ENCODE assay signal across 8 cellular contexts in the genomic region with DNA sequence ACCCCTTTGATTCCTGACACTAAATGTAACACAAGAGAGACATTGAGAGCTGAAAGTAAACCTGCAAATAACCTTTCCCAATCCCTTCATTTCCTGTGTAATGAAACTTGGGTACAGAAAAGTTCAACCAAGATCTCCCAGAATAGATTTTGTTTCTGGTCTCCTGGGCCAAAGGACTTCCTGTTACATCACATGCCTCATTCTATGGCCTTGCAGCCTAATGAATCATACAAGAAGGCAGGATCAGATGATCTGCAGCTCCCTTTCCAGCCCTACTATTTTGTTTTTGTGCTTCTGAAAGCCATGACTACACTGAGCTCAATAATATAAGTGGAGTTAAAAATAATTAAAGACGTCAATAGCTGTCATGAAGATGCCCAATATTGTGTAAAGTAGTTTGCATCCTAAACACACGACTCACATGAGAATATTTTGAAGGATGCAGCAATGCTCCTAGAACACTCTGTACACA.
DNase-seq lines count a peak whose midpoint lies in the region; ATAC-seq lines count a peak whose summit lies in the region.

No MANE protein-coding gene starts in this region.

- H3K27ac ChIP-seq in SK-N-MC, result peak overlapping the region; percentile 82
- no peak overlapping the region for H3K27ac ChIP-seq in right cardiac atrium (ENCODE audit: low read length)

- intact Hi-C loops in right cardiac atrium (cut with DNase I), result loop anchor here in 2 of 4 donors (10.0 kb wide), 2 partner anchors 194 to 204 kb away; no protein-coding TSS in a partner anchor

- H3K4me1 ChIP-seq in right cardiac atrium (ENCODE audit: control insufficient read depth, insufficient read depth, low read length), result no peaks in the 10 kb centered on the region

- peak overlapping the region; percentile 25 for H3K9ac ChIP-seq in SK-N-MC (ENCODE audit: insufficient read length)

- in situ Hi-C loops in ACHN (cut with HindIII; ENCODE audit: low pct_ligation_motif_present, low pct_unique_long_range_greater_than_20kb, low sequenced_read_pairs) (no loop called here), G401 (cut with HindIII; ENCODE audit: low sequenced_read_pairs) (no loop called here)

- DNase-seq in ACHN (peak; percentile 10), H4 (ENCODE audit: low spot score) (peak; percentile 67), SK-N-MC (ENCODE audit: low read depth, low spot score) (peak; percentile 44), right cardiac atrium (no peak), mesenteric fat pad (ENCODE audit: low spot score) (no peak), G401 (ENCODE audit: low spot score) (no peak), T-helper 9 cell (no peak)

- WGBS in right cardiac atrium, result 46% methylated on average over 2 of the region's 2 CpGs

- ATAC-seq in right cardiac atrium (peak; percentile 41 to 95), GM21526 (IDR thresholded peaks at IDR 0.05; ENCODE audit: low FRiP score, unreplicated experiment) (no peak)

- no peaks in the 10 kb centered on the region for H3K27me3 ChIP-seq in right cardiac atrium (ENCODE audit: control insufficient read depth, insufficient read depth)

- H3K4me3 ChIP-seq in SK-N-MC (no peak overlapping the region), right cardiac atrium (ENCODE audit: low read length) (no peak overlapping the region)

- H3K36me3 ChIP-seq in SK-N-MC (ENCODE audit: insufficient read depth, low read length), result no peaks in the 10 kb centered on the region

- H3K9me3 ChIP-seq in SK-N-MC (ENCODE audit: low read depth, low read length), result peaks cover 3% of the 10 kb centered on the region; the same call in 1 of the 2 replicates
- H3K9me3 ChIP-seq in right cardiac atrium (ENCODE audit: control insufficient read depth, low read length), result no peaks in the 10 kb centered on the region

Comparison
In these comparisons a context has a peak if more than half of its experiments do, and no peak if none do; other contexts are left out.
1. DNase-seq: peak in ACHN (single experiment), H4 (single experiment) and SK-N-MC (single experiment); none in right cardiac atrium (0 of 3), mesenteric fat pad (single experiment), G401 (single experiment) and T-helper 9 cell (single experiment).